ENCODE assay signal across 10 cellular contexts in genomic region chr1:21325731-21326387, GRCh38. TPM values are rescaled to one million over a fixed set of nuclear protein-coding genes. Genes with fewer than 3 reads are reported as not detected.
DNase-seq lines count a peak whose midpoint lies in the region; ATAC-seq and TF ChIP-seq lines count a peak whose summit lies in the region.
"Had no signal": no experiment of that assay in that cellular context is flagged by ENCODE, and none has a peak within 500 bp of the region (broad histone marks: within the 10 kb centered on the region; RNA-seq: fewer than 3 reads in every experiment).

No MANE protein-coding gene starts in this region.

- H3K4me1 ChIP-seq in HUES48 (ENCODE audit: control insufficient read depth, insufficient read depth, low read length) = peaks cover 72% of the 10 kb centered on the region
- H3K4me1 ChIP-seq in spleen = peaks cover 42 to 94% (median 82%) of the 10 kb centered on the region in 6 donors

- H3K36me3 ChIP-seq in HUES48 (ENCODE audit: control insufficient read depth, insufficient read depth, low read length) (no peaks in the 10 kb centered on the region), spleen (peaks cover 0 to 7% (median 0%) of the 10 kb centered on the region in 6 donors)

- no peaks in the 10 kb centered on the region for H3K27me3 Mint-ChIP-seq in activated naive CD8-positive, alpha-beta T cell treated with anti-CD3 and anti-CD28 coated beads, Interleukin-2, amount 50 U/mL, for 24 hours

- H3K4me3 ChIP-seq in HUES48 (ENCODE audit: low read depth, low read length) = no peak overlapping the region
- peak overlapping the region in 2 of 8 donors; percentile 7 to 50 for H3K4me3 ChIP-seq in spleen

- H3K27ac Mint-ChIP-seq in activated naive CD8-positive, alpha-beta T cell treated with anti-CD3 and anti-CD28 coated beads, Interleukin-2, amount 50 U/mL, for 24 hours = peak overlapping the region; percentile 94

- no peak for TF ChIP-seq POLR2A in spleen (IDR thresholded peaks at IDR 0.05)

- ATAC-seq in activated naive CD8-positive, alpha-beta T cell treated with anti-CD3 and anti-CD28 coated beads, Interleukin-2, amount 50 U/mL, for 24 hours = no peak
- no peak for ATAC-seq in GM19452 (IDR thresholded peaks at IDR 0.05; ENCODE audit: unreplicated experiment)
- ATAC-seq in GM19023 (IDR thresholded peaks at IDR 0.05; ENCODE audit: unreplicated experiment) = no peak
- no peak for ATAC-seq in HG03135 (IDR thresholded peaks at IDR 0.05; ENCODE audit: unreplicated experiment)
- ATAC-seq in HG03460 (IDR thresholded peaks at IDR 0.05; ENCODE audit: unreplicated experiment) = no peak

- H3K9ac ChIP-seq in HUES48 (ENCODE audit: low read depth, low read length) = no peak overlapping the region

- H3K4me3 Mint-ChIP-seq in activated naive CD8-positive, alpha-beta T cell treated with anti-CD3 and anti-CD28 coated beads, Interleukin-2, amount 50 U/mL, for 24 hours = peak overlapping the region; percentile 66

- H3K27ac ChIP-seq in HUES48 (ENCODE audit: low read depth, low read length) (peak overlapping the region; percentile 66), layer of hippocampus (ENCODE audit: low read depth, low read length) (peak overlapping the region; percentile 63), spleen (peak overlapping the region; percentile 58 to 95 (median 88))

- no peak for DNase-seq in activated naive CD8-positive, alpha-beta T cell treated with anti-CD3 and anti-CD28 coated beads, Interleukin-2, amount 50 U/mL, for 24 hours
- no peak for DNase-seq in spleen
- DNase-seq: activated effector memory CD4-positive, alpha-beta T cell treated with Interleukin-2 at 50 U/mL for 16 hours; NCI-H510A treated with DMSO at 0.1 percent for 48 hours had no signal

- no peak for TF ChIP-seq CTCF in spleen (IDR thresholded peaks at IDR 0.05 in 8 of 11, conservative IDR thresholded peaks at IDR 0.05 in 3 of 11)

- H3K9me3 ChIP-seq in HUES48 (ENCODE audit: control insufficient read depth, insufficient read depth, low read length) (no peaks in the 10 kb centered on the region), spleen (no peaks in the 10 kb centered on the region)

- H3K9me3 Mint-ChIP-seq in activated naive CD8-positive, alpha-beta T cell treated with anti-CD3 and anti-CD28 coated beads, Interleukin-2, amount 50 U/mL, for 24 hours = no peaks in the 10 kb centered on the region

- peaks cover 96% of the 10 kb centered on the region for H3K4me1 Mint-ChIP-seq in activated naive CD8-positive, alpha-beta T cell treated with anti-CD3 and anti-CD28 coated beads, Interleukin-2, amount 50 U/mL, for 24 hours

- intact Hi-C loops in spleen (cut with DNase I; ENCODE audit: low total_unique reads) = no loop called here

- peaks cover 31% of the 10 kb centered on the region for H3K36me3 Mint-ChIP-seq in activated naive CD8-positive, alpha-beta T cell treated with anti-CD3 and anti-CD28 coated beads, Interleukin-2, amount 50 U/mL, for 24 hours (ENCODE audit: low read depth)

- 60 to 84% (median 64%) methylated on average over 16 to 19 of the region's 19 CpGs for WGBS in spleen, 5 donors

- no peaks in the 10 kb centered on the region for H3K27me3 ChIP-seq in HUES48 (ENCODE audit: control insufficient read depth, insufficient read depth, low read length)
- H3K27me3 ChIP-seq in layer of hippocampus (ENCODE audit: control insufficient read depth, insufficient read depth, low read length) = no peaks in the 10 kb centered on the region
- no peaks in the 10 kb centered on the region for H3K27me3 ChIP-seq in spleen (replicated peaks in 1 of 7)

RNA-seq across cellular contexts. Expression of gene ECE1, which starts 35.6 kb away (rescaled TPM):
- total RNA-seq in spleen = 100 to 1,000 TPM in 5 of 7 donors, 10 to 100 TPM in 2; 95.3 to 142 (median 124) TPM
- polyA plus RNA-seq in spleen = 10 to 100 TPM; 17.2 to 44.4 (median 24.1) TPM
